In genomic region chr18:62324917-62325805, GRCh38 we compare ENCODE assay signal across 8 cellular contexts. TPM values are rescaled to one million over a fixed set of nuclear protein-coding genes. Genes with fewer than 3 reads are reported as not detected.
DNase-seq lines count a peak whose midpoint lies in the region; ATAC-seq and TF ChIP-seq lines count a peak whose summit lies in the region.

TSS of gene TNFRSF11A (plus strand) at chr18:62325310. CDS start at chr18:62325353, 43 bp downstream.

- no peaks in the 10 kb centered on the region for H3K9me3 Mint-ChIP-seq in activated T-cell treated with anti-CD3 and anti-CD28 coated beads, Interleukin-2, amount 50 U/mL, for 24 hours
- H3K9me3 Mint-ChIP-seq in osteocyte (ENCODE audit: unreplicated experiment): no peaks in the 10 kb centered on the region

- no peaks in the 10 kb centered on the region for H3K36me3 Mint-ChIP-seq in activated T-cell treated with anti-CD3 and anti-CD28 coated beads, Interleukin-2, amount 50 U/mL, for 24 hours (ENCODE audit: low read depth)
- no peaks in the 10 kb centered on the region for H3K36me3 Mint-ChIP-seq in osteocyte (ENCODE audit: unreplicated experiment)

- TF ChIP-seq CTCF in fibroblast of pulmonary artery (IDR thresholded peaks at IDR 0.05; ENCODE audit: low read length, missing control alignments) (no peak), osteocyte (IDR thresholded peaks at IDR 0.05) (peak; percentile 32)

- peak within 1 kb of the TSS; percentile 76 for H3K4me3 Mint-ChIP-seq in activated T-cell treated with anti-CD3 and anti-CD28 coated beads, Interleukin-2, amount 50 U/mL, for 24 hours
- H3K4me3 Mint-ChIP-seq in osteocyte (ENCODE audit: unreplicated experiment): peak within 1 kb of the TSS; percentile 74

- DNase-seq in SHP77 (lab: John Stamatoyannopoulos, UW) (peak; percentile 22 to 53), SHP77 treated with DMSO at 0.1 percent for 48 hours (lab: John Stamatoyannopoulos, UW) (no peak), NCI-H510A treated with DMSO at 0.1 percent for 48 hours (lab: John Stamatoyannopoulos, UW) (peak; percentile 46), fibroblast of pulmonary artery (ENCODE audit: low read depth) (no peak), osteocyte (ENCODE audit: extremely low spot score, unreplicated experiment) (no peak), MV-4-11 (lab: John Stamatoyannopoulos, UW) (no peak)
- DNase-seq in activated T-cell treated with anti-CD3 and anti-CD28 coated beads, Interleukin-2, amount 50 U/mL, for 24 hours: peak; percentile 82

- peaks cover 42% of the 10 kb centered on the region for H3K4me1 Mint-ChIP-seq in activated T-cell treated with anti-CD3 and anti-CD28 coated beads, Interleukin-2, amount 50 U/mL, for 24 hours (ENCODE audit: low read depth)
- H3K4me1 Mint-ChIP-seq in osteocyte (ENCODE audit: unreplicated experiment): peaks cover 23% of the 10 kb centered on the region

- peaks cover 82% of the 10 kb centered on the region for H3K27me3 Mint-ChIP-seq in activated T-cell treated with anti-CD3 and anti-CD28 coated beads, Interleukin-2, amount 50 U/mL, for 24 hours
- H3K27me3 Mint-ChIP-seq in osteocyte (ENCODE audit: unreplicated experiment): peaks cover 64% of the 10 kb centered on the region

- peak within 1 kb of the TSS; percentile 37 for H3K4me3 ChIP-seq in fibroblast of pulmonary artery (replicated peaks; ENCODE audit: low read depth, low read length)

- ATAC-seq in HG02970 (IDR thresholded peaks at IDR 0.05; ENCODE audit: low FRiP score, unreplicated experiment): peak; percentile 54

- H3K27ac Mint-ChIP-seq in activated T-cell treated with anti-CD3 and anti-CD28 coated beads, Interleukin-2, amount 50 U/mL, for 24 hours: peak within 1 kb of the TSS; percentile 62
- no peak within 1 kb of the TSS for H3K27ac Mint-ChIP-seq in osteocyte (ENCODE audit: unreplicated experiment)

RNA-seq across cellular contexts. Expression of gene TNFRSF11A, which starts in this region (rescaled TPM):
- 0.19 TPM in 1 of 2 replicates, not detected in the other for total RNA-seq in osteocyte

Comparison
In these comparisons a context has a peak if more than half of its experiments do, and no peak if none do; other contexts are left out.
1. DNase-seq: peak in SHP77 (2 of 2), NCI-H510A treated with DMSO at 0.1 percent for 48 hours (single experiment) and activated T-cell treated with anti-CD3 and anti-CD28 coated beads, Interleukin-2, amount 50 U/mL, for 24 hours (single experiment); none in SHP77 treated with DMSO at 0.1 percent for 48 hours (single experiment), fibroblast of pulmonary artery (single experiment), osteocyte (single experiment) and MV-4-11 (single experiment).